In genomic region chr21:32203877-32204480, GRCh38 we compare ENCODE assay signal across 24 cellular contexts.
"Had no signal": no experiment of that assay in that cellular context is flagged by ENCODE, and none has a peak within 500 bp of the region (broad histone marks: within the 10 kb centered on the region; RNA-seq: fewer than 3 reads in every experiment).

No MANE protein-coding gene starts in this region.

- DNase-seq: hypothalamus; immature natural killer cell; left ventricle myocardium inferior; mesenchymal stem cell; naive thymus-derived CD8-positive, alpha-beta T cell; nucleus accumbens; retina; right cardiac atrium; stimulated activated CD4-positive, alpha-beta T cell treated with anti-CD3 and anti-CD28 coated beads, Interleukin-12 subunit alpha, Interleukin-12 subunit beta, amount 100 ng/mL, for 4 hours; stimulated activated CD4-positive, alpha-beta T cell treated with anti-CD3 and anti-CD28 coated beads, Interleukin-15, amount 100 ng/mL, for 24 hours; stimulated activated CD4-positive, alpha-beta T cell treated with anti-CD3 and anti-CD28 coated beads, Interleukin-2, amount 100 ng/mL, for 24 hours; stimulated activated CD4-positive, alpha-beta T cell treated with anti-CD3 and anti-CD28 coated beads, Interleukin-4, amount 100 ng/mL, for 1 hour; stimulated activated naive B cell treated with anti-CD40 and anti-IgM and Interleukin-4, amounts not matched to agents 10 μg/mL and 1 μg/mL and 100 μg/mL, for 72 hours; stimulated activated naive CD8-positive, alpha-beta T cell treated with anti-CD3 and anti-CD28 coated beads, Interleukin-15, Interleukin-2, amounts not matched to agents 100 U/mL and 50 U/mL, for 24 hours; stomach; testis; thyroid gland; transverse colon; upper lobe of right lung had no signal

- H3K9me3 ChIP-seq: stomach, testis, thyroid gland, transverse colon, upper lobe of right lung had no signal

- H3K36me3 ChIP-seq: left ventricle myocardium inferior, stomach, thyroid gland, transverse colon, upper lobe of right lung had no signal

- H3K79me2 ChIP-seq: parathyroid adenoma had no signal

- H3K9ac ChIP-seq: parathyroid adenoma had no signal

- H3K4me3 ChIP-seq: left ventricle myocardium inferior, lung, skin epidermis, stomach, testis, thyroid gland, transverse colon, upper lobe of right lung had no signal

- H2AFZ ChIP-seq: parathyroid adenoma had no signal

- FAIRE-seq: islet of Langerhans, urothelium cell line had no signal

- H3K4me1 ChIP-seq: left ventricle myocardium inferior, parathyroid adenoma, testis, thyroid gland, transverse colon, upper lobe of right lung had no signal

- H3K27me3 ChIP-seq: stomach, testis, thyroid gland, transverse colon, upper lobe of right lung had no signal

- H3K27ac ChIP-seq: left ventricle myocardium inferior, parathyroid adenoma, skin epidermis, stomach, testis, thyroid gland, transverse colon, upper lobe of right lung had no signal
